ENCODE assay signal across 20 cellular contexts in genomic region chr6:97925504-97925903, GRCh38.
DNase-seq lines count a peak whose midpoint lies in the region; ATAC-seq and TF ChIP-seq lines count a peak whose summit lies in the region.
"Had no signal": no experiment of that assay in that cellular context is flagged by ENCODE, and none has a peak within 500 bp of the region (broad histone marks: within the 10 kb centered on the region; RNA-seq: fewer than 3 reads in every experiment).

No MANE protein-coding gene starts in this region.

- H3K36me3 ChIP-seq in Karpas-422 (ENCODE audit: insufficient read depth, low read length) (no peaks in the 10 kb centered on the region), body of pancreas (replicated peaks in 1 of 2; ENCODE audit: insufficient read depth in 1 of 2, low read depth in 2 of 2) (no peaks in the 10 kb centered on the region)
- H3K36me3 ChIP-seq: right atrium auricular region had no signal

- no peaks in the 10 kb centered on the region for H3K9me2 ChIP-seq in Karpas-422 (replicated peaks; ENCODE audit: insufficient read depth, low read length)

- H3K9me3 ChIP-seq in Karpas-422 (ENCODE audit: low read length) (no peaks in the 10 kb centered on the region), body of pancreas (no peaks in the 10 kb centered on the region)
- H3K9me3 ChIP-seq: right atrium auricular region had no signal

- no peaks in the 10 kb centered on the region for H4K20me1 ChIP-seq in Karpas-422 (ENCODE audit: insufficient read depth, low read depth, low read length)

- no peak for TF ChIP-seq POLR2A in body of pancreas (IDR thresholded peaks at IDR 0.05)

- H2AFZ ChIP-seq in Karpas-422 (ENCODE audit: low read length) = no peak overlapping the region

- H3K4me1 ChIP-seq in Karpas-422 (ENCODE audit: low read length) (no peaks in the 10 kb centered on the region), body of pancreas (no peaks in the 10 kb centered on the region)
- H3K4me1 ChIP-seq: right atrium auricular region had no signal

- H3K4me3 ChIP-seq in Karpas-422 (ENCODE audit: low read length) (no peak overlapping the region), body of pancreas (no peak overlapping the region)
- H3K4me3 ChIP-seq: right atrium auricular region had no signal

- H3K27ac ChIP-seq in Karpas-422 (ENCODE audit: low read length) (no peak overlapping the region), body of pancreas (no peak overlapping the region)
- H3K27ac ChIP-seq: epithelial cell of prostate, right atrium auricular region had no signal

- no peak for TF ChIP-seq CTCF in body of pancreas (IDR thresholded peaks at IDR 0.05)

- WGBS in body of pancreas, 2 donors = 12 to 13% methylated on average over 2 of the region's 2 CpGs

- H3K27me3 ChIP-seq in Karpas-422 (ENCODE audit: low read length) (no peaks in the 10 kb centered on the region), body of pancreas (no peaks in the 10 kb centered on the region)
- H3K27me3 ChIP-seq: right atrium auricular region had no signal

- peak; percentile 54; the same call in 2 of the 3 replicates for ATAC-seq in SK-N-SH treated with all-trans-retinoic acid at 6 μM for 48 hours
- no peak for ATAC-seq in body of pancreas
- ATAC-seq: left ventricle myocardium superior had no signal

- no peak overlapping the region for H3K4me2 ChIP-seq in Karpas-422 (ENCODE audit: low read depth, low read length, poor library complexity, severe bottlenecking)

- intact Hi-C loops in body of pancreas (cut with DNase I) = no loop called here

- no peak overlapping the region for H3K9ac ChIP-seq in Karpas-422 (ENCODE audit: low read length)

- H3K79me2 ChIP-seq in Karpas-422 (ENCODE audit: low read length) = no peaks in the 10 kb centered on the region

- DNase-seq in DMS153 (lab: John Stamatoyannopoulos, UW) (peak; percentile 20), Karpas-422 (peak; percentile 46), iris pigment epithelial cell (ENCODE audit: low read depth) (peak; percentile 0), body of pancreas (no peak), NCI-H1436 treated with DMSO at 0.1 percent for 48 hours (lab: John Stamatoyannopoulos, UW) (no peak), SKM-1 (lab: John Stamatoyannopoulos, UW; ENCODE audit: unreplicated experiment) (no peak), NCI-H510A treated with DMSO at 0.1 percent for 48 hours (lab: John Stamatoyannopoulos, UW) (no peak)
- DNase-seq: activated CD4-positive, alpha-beta T cell treated with anti-CD3 and anti-CD28 coated beads, Interleukin-2, amount 50 U/mL, for 1 hour; activated T-cell treated with anti-CD3 and anti-CD28 coated beads, Interleukin-2, amount 50 U/mL, for 48 hours; C1 segment of cervical spinal cord; hypothalamus; left ventricle myocardium superior; naive B cell; NCI-H446 treated with DMSO at 0.1 percent for 48 hours; RPMI8226; stimulated activated CD4-positive, alpha-beta T cell treated with anti-CD3 and anti-CD28 coated beads, Interleukin-1b, Interleukin-23, amount 100 ng/mL, for 48 hours; stimulated activated CD8-positive, alpha-beta memory T cell treated with anti-CD3 and anti-CD28 coated beads, Interleukin-4, amount 100 ng/mL, for 48 hours had no signal

TF ChIP-seq in SK-N-SH treated with all-trans-retinoic acid at 6 μM for 48 hours, 23 proteins besides CTCF, POLR2A, EP300 and RAD21:
- TF ChIP-seq CSDC2 (CRISPR knock-in tag; IDR thresholded peaks at IDR 0.05) = no peak
- no peak for TF ChIP-seq ESRRG (CRISPR knock-in tag; IDR thresholded peaks at IDR 0.05)
- TF ChIP-seq ZNF8 (CRISPR knock-in tag; IDR thresholded peaks at IDR 0.05) = no peak
- no peak for TF ChIP-seq POU6F1 (CRISPR knock-in tag; IDR thresholded peaks at IDR 0.05; ENCODE audit: borderline replicate concordance, low read depth)
- TF ChIP-seq ZFP3 (CRISPR knock-in tag; IDR thresholded peaks at IDR 0.05) = no peak
- no peak for TF ChIP-seq SNAI2 (CRISPR knock-in tag; IDR thresholded peaks at IDR 0.05)
- no peak for TF ChIP-seq RARB (CRISPR knock-in tag; IDR thresholded peaks at IDR 0.05)

Comparison
In these comparisons a context has a peak if more than half of its experiments do, and no peak if none do; other contexts are left out.
1. DNase-seq: peak in DMS153 (single experiment), Karpas-422 (single experiment) and iris pigment epithelial cell (single experiment); none in body of pancreas (0 of 4), NCI-H1436 treated with DMSO at 0.1 percent for 48 hours (single experiment), SKM-1 (single experiment) and NCI-H510A treated with DMSO at 0.1 percent for 48 hours (single experiment).